ENCODE assay signal across 17 cellular contexts in the genomic region with DNA sequence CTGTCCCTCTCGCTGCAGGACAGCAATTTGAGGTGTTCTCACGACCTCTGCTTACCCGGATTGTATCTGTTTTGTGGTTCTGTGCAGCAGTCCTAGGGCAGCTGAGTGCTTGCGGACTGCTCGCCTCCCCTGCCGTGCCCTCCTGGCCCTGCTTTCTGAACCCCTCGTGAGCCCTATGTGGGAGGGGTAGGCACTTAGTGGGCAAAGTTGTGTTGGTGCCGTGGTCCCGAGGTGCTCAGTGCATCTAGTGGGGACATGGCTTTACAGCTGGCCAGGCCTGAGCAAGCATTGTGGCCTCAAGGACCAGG. TPM values are rescaled to one million over a fixed set of nuclear protein-coding genes. Genes with fewer than 3 reads are reported as not detected.
A peak's percentile ranks its signal among the peaks of the same experiment; 100 is the strongest.
DNase-seq lines count a peak whose midpoint lies in the region; ATAC-seq, FAIRE-seq and TF ChIP-seq lines count a peak whose summit lies in the region.
"Had no signal": no experiment of that assay in that cellular context is flagged by ENCODE, and none has a peak within 500 bp of the region (broad histone marks: within the 10 kb centered on the region; RNA-seq: fewer than 3 reads in every experiment).

No MANE protein-coding gene starts in this region.

- POLR2A ChIA-PET in activated CD4-positive, alpha-beta T cell treated with anti-CD3 and anti-CD28 coated beads for 36 hours (lab: Charles Lee): no interaction called here

- TF ChIP-seq POLR2A in GM12892 (IDR thresholded peaks at IDR 0.05; ENCODE audit: low read depth, low read length): no peak

- H3K4me1 Mint-ChIP-seq in activated CD4-positive, alpha-beta T cell treated with anti-CD3 and anti-CD28 coated beads for 36 hours: peaks cover 67% of the 10 kb centered on the region
- H3K4me1 Mint-ChIP-seq in T-helper 17 cell: peaks cover 72% of the 10 kb centered on the region
- H3K4me1 Mint-ChIP-seq in neural progenitor cell: peaks cover 45% of the 10 kb centered on the region

- H3K9me3 ChIP-seq in T-helper 17 cell (ENCODE audit: control insufficient read depth, low read length, poor library complexity, severe bottlenecking) (no peaks in the 10 kb centered on the region), neural progenitor cell (ENCODE audit: low read depth) (no peaks in the 10 kb centered on the region)
- H3K9me3 ChIP-seq in effector memory CD4-positive, alpha-beta T cell (ENCODE audit: control insufficient read depth, low read length): no peaks in the 10 kb centered on the region
- H3K9me3 ChIP-seq: left lung, MG63, neutrophil, uterus had no signal

- H3K36me3 ChIP-seq in effector memory CD4-positive, alpha-beta T cell (ENCODE audit: control insufficient read depth, insufficient read depth, low read length): no peaks in the 10 kb centered on the region
- H3K36me3 ChIP-seq in neural progenitor cell (no peaks in the 10 kb centered on the region), H7 (replicated peaks; ENCODE audit: control insufficient read depth, insufficient read depth, low read length) (no peaks in the 10 kb centered on the region)
- H3K36me3 ChIP-seq: left lung, MG63, neutrophil, uterus had no signal

- peak overlapping the region; percentile 2 for H3K27ac Mint-ChIP-seq in activated CD4-positive, alpha-beta T cell treated with anti-CD3 and anti-CD28 coated beads for 36 hours
- H3K27ac Mint-ChIP-seq in T-helper 17 cell (peak overlapping the region; percentile 96), neural progenitor cell (peak overlapping the region; percentile 91)

- H3K27ac ChIP-seq in effector memory CD4-positive, alpha-beta T cell (ENCODE audit: insufficient read depth, low read length, poor library complexity, severe bottlenecking): peak overlapping the region; percentile 53
- no peak overlapping the region for H3K27ac ChIP-seq in neural progenitor cell
- H3K27ac ChIP-seq: left lung, neutrophil, uterus had no signal

- no peak for ATAC-seq in activated CD4-positive, alpha-beta T cell treated with anti-CD3 and anti-CD28 coated beads for 36 hours
- ATAC-seq in T-helper 17 cell: peak; percentile 5
- ATAC-seq: left lung had no signal

- H3K79me2 ChIP-seq in neural progenitor cell (ENCODE audit: low read depth): peaks cover 99% of the 10 kb centered on the region

- no peaks in the 10 kb centered on the region for H3K27me3 Mint-ChIP-seq in activated CD4-positive, alpha-beta T cell treated with anti-CD3 and anti-CD28 coated beads for 36 hours
- H3K27me3 Mint-ChIP-seq in T-helper 17 cell (no peaks in the 10 kb centered on the region), neural progenitor cell (ENCODE audit: insufficient read depth, low read depth) (peaks cover 4% of the 10 kb centered on the region)
- H3K27me3 Mint-ChIP-seq: IgD-negative memory B cell had no signal

- H3K4me2 ChIP-seq in neural progenitor cell: no peak overlapping the region

- intact Hi-C loops in activated CD4-positive, alpha-beta T cell treated with anti-CD3 and anti-CD28 coated beads for 36 hours (cut with DNase I, micrococcal nuclease): no loop called here

- H3K9me3 Mint-ChIP-seq in activated CD4-positive, alpha-beta T cell treated with anti-CD3 and anti-CD28 coated beads for 36 hours (ENCODE audit: low read depth): no peaks in the 10 kb centered on the region
- no peaks in the 10 kb centered on the region for H3K9me3 Mint-ChIP-seq in neural progenitor cell
- H3K9me3 Mint-ChIP-seq: IgD-negative memory B cell had no signal

- no peak overlapping the region for H2AFZ ChIP-seq in neural progenitor cell (replicated peaks)

- H3K4me3 ChIP-seq in effector memory CD4-positive, alpha-beta T cell (ENCODE audit: insufficient read depth, low read depth, low read length, poor library complexity, severe bottlenecking): peak overlapping the region; percentile 20
- H3K4me3 ChIP-seq in neural progenitor cell (no peak overlapping the region), H7 (ENCODE audit: insufficient read depth, low read depth, low read length) (no peak overlapping the region)
- H3K4me3 ChIP-seq: left lung, MG63, uterus had no signal

- TF ChIP-seq CTCF in neural progenitor cell (IDR thresholded peaks at IDR 0.05): no peak

- H3F3A ChIP-seq in neural progenitor cell (ENCODE audit: low read depth): no peaks in the 10 kb centered on the region

- peaks cover 82% of the 10 kb centered on the region for H4K20me1 ChIP-seq in neural progenitor cell (ENCODE audit: low read depth)

- H3K4me1 ChIP-seq in effector memory CD4-positive, alpha-beta T cell (ENCODE audit: control insufficient read depth, insufficient read depth, low read length, poor library complexity, severe bottlenecking): peaks cover 50% of the 10 kb centered on the region
- H3K4me1 ChIP-seq in neural progenitor cell: peaks cover 6% of the 10 kb centered on the region

- H3K36me3 Mint-ChIP-seq in activated CD4-positive, alpha-beta T cell treated with anti-CD3 and anti-CD28 coated beads for 36 hours (ENCODE audit: low read depth): peaks cover 5% of the 10 kb centered on the region
- H3K36me3 Mint-ChIP-seq in T-helper 17 cell (ENCODE audit: low read depth) (peaks cover 7% of the 10 kb centered on the region), neural progenitor cell (no peaks in the 10 kb centered on the region)

- no peak overlapping the region for H3K9ac ChIP-seq in neural progenitor cell

- no peaks in the 10 kb centered on the region for H3K27me3 ChIP-seq in effector memory CD4-positive, alpha-beta T cell (replicated peaks; ENCODE audit: control insufficient read depth, insufficient read depth, low read length, poor library complexity, severe bottlenecking)
- H3K27me3 ChIP-seq in neural progenitor cell (no peaks in the 10 kb centered on the region), H7 (ENCODE audit: control insufficient read depth, insufficient read depth, low read length) (no peaks in the 10 kb centered on the region)
- H3K27me3 ChIP-seq: left lung, MG63, uterus had no signal

- no peak for DNase-seq in activated CD4-positive, alpha-beta T cell treated with anti-CD3 and anti-CD28 coated beads for 36 hours
- DNase-seq in activated CD4-positive, alpha-beta T cell treated with anti-CD3 and anti-CD28 coated beads, Interleukin-2, amount 50 U/mL, for 48 hours: no peak
- DNase-seq in T-helper 17 cell: no peak
- no peak for DNase-seq in effector memory CD4-positive, alpha-beta T cell
- DNase-seq in neural progenitor cell (ENCODE audit: low spot score): no peak
- DNase-seq in H7: no peak
- DNase-seq in GM12892 (ENCODE audit: insufficient read length): no peak
- no peak for DNase-seq in activated effector memory CD4-positive, alpha-beta T cell treated with Interleukin-2 at 50 U/mL for 16 hours
- DNase-seq: left lung, MG63, NCI-H1417 treated with DMSO at 0.1 percent for 48 hours, NCI-H524 treated with DMSO at 0.1 percent for 48 hours, substantia nigra, T1000, uterus had no signal

- no peak for FAIRE-seq in GM12892 (lab: Jason Lieb, UNC)

- CTCF ChIA-PET in activated CD4-positive, alpha-beta T cell treated with anti-CD3 and anti-CD28 coated beads for 36 hours (lab: Charles Lee): no interaction called here

- H3K4me3 Mint-ChIP-seq in activated CD4-positive, alpha-beta T cell treated with anti-CD3 and anti-CD28 coated beads for 36 hours: no peak overlapping the region
- H3K4me3 Mint-ChIP-seq in T-helper 17 cell: peak overlapping the region; percentile 19
- no peak overlapping the region for H3K4me3 Mint-ChIP-seq in neural progenitor cell

RNA-seq across cellular contexts. Expression of a gene that starts 5.2 kb away (rescaled TPM):
- 1 to 10 TPM; 8.3 to 9.9 TPM for total RNA-seq in activated CD4-positive, alpha-beta T cell treated with anti-CD3 and anti-CD28 coated beads for 36 hours
- 10 to 100 TPM; 17.6 to 20.4 TPM for total RNA-seq in T-helper 17 cell
- 20.8 and 27.3 TPM in 2 replicates for total RNA-seq in neural progenitor cell (ENCODE audit: low replicate concordance)
- total RNA-seq in H7 (2014; rRNA removed; shearing (Covaris generic)): 14.5 and 19.3 TPM in 2 replicates
- 6.9 TPM for polyA plus RNA-seq in GM12892 (2012; ENCODE audit: missing spikeins)

Comparison
In these comparisons a context has a peak if more than half of its experiments do, and no peak if none do; other contexts are left out.
1. H3K27ac Mint-ChIP-seq: peak in every context shown above with its lines; median percentile 96 in T-helper 17 cell; 91 in neural progenitor cell; 2 in activated CD4-positive, alpha-beta T cell treated with anti-CD3 and anti-CD28 coated beads for 36 hours.